In the genomic region with DNA sequence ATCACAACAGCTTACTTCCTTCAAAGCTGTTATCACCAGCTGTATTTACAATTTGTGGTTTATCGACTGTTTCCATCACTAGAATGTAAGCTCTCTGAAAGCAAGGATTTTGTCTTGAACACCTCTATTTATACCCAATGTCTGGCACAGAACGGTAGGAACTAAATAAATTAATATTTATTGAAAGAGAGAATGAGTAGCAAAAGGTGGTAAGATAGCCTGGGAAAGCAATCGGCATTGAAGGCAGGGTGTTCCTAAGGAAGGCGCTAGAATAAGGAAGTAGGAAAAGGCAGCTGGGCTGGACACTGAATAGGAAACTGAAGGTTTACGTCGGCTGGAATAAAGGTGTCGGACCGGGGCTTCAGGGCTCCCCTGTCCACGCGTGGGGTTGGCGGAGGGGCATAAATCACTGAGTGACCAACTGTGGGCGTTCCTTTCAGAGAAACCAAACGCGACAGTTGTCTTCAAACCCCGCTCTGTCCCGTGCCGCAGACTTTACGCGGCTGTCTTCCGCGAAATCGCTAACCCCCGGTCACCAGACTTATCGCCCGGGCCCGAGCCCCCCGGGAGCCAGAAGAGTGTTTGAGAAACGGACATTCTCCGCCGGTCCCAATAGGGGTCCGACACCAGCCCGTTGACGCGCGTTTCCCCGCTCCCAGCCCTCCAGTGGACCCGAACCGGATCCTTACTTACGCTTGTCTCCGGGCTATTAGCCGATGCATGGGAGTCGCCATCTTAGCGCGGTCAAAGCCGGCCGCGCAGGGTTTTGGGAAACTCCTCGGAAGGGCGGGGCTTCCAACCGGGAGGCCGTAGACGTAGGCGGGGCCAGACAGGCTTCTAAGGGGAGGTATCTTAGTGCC, we compare ENCODE assay signal across 1 cellular context.
TF ChIP-seq lines count a peak whose summit lies in the region.

TSS of gene ZCCHC10 (minus strand) at position 746 of the 860 bp plus-strand sequence. CDS start at position 734, 12 bp downstream.

TF ChIP-seq in WTC11, 78 proteins besides CTCF, POLR2A, EP300 and RAD21 (continued from another document):
- TF ChIP-seq, protein P1, sequence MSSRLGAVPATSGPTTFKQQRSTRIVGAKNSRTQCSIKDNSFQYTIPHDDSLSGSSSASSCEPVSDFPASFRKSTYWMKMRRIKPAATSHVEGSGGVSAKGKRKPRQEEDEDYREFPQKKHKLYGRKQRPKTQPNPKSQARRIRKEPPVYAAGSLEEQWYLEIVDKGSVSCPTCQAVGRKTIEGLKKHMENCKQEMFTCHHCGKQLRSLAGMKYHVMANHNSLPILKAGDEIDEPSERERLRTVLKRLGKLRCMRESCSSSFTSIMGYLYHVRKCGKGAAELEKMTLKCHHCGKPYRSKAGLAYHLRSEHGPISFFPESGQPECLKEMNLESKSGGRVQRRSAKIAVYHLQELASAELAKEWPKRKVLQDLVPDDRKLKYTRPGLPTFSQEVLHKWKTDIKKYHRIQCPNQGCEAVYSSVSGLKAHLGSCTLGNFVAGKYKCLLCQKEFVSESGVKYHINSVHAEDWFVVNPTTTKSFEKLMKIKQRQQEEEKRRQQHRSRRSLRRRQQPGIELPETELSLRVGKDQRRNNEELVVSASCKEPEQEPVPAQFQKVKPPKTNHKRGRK (CRISPR knock-in tag; IDR thresholded peaks at IDR 0.05; ENCODE audit: borderline replicate concordance) = no peak
- no peak for TF ChIP-seq TEAD4 (CRISPR knock-in tag; IDR thresholded peaks at IDR 0.05)
- TF ChIP-seq GABPB1 (CRISPR knock-in tag; IDR thresholded peaks at IDR 0.05) = 0 out of 2 replicates have a peak, but pooled peaks have one; percentile 31
- 0 out of 2 replicates have a peak, but pooled peaks have one; percentile 38 for TF ChIP-seq ESRRA (CRISPR knock-in tag; IDR thresholded peaks at IDR 0.05; ENCODE audit: borderline replicate concordance)
- no peak for TF ChIP-seq SOX15 (CRISPR knock-in tag; IDR thresholded peaks at IDR 0.05)
- TF ChIP-seq, protein P2, sequence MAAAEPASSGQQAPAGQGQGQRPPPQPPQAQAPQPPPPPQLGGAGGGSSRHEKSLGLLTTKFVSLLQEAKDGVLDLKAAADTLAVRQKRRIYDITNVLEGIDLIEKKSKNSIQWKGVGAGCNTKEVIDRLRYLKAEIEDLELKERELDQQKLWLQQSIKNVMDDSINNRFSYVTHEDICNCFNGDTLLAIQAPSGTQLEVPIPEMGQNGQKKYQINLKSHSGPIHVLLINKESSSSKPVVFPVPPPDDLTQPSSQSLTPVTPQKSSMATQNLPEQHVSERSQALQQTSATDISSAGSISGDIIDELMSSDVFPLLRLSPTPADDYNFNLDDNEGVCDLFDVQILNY (CRISPR knock-in tag; IDR thresholded peaks at IDR 0.05) = peak; percentile 58
- TF ChIP-seq SMAD3 (CRISPR knock-in tag; IDR thresholded peaks at IDR 0.05; ENCODE audit: borderline replicate concordance) = no peak
- TF ChIP-seq KAT7 (CRISPR knock-in tag; IDR thresholded peaks at IDR 0.05; ENCODE audit: borderline replicate concordance) = no peak
- TF ChIP-seq CREM (CRISPR knock-in tag; IDR thresholded peaks at IDR 0.05) = 0 out of 2 replicates have a peak, but pooled peaks have one; percentile 42
- no peak for TF ChIP-seq PRRX2 (CRISPR knock-in tag; IDR thresholded peaks at IDR 0.05)
- peak; percentile 27; the same call in 1 of the 2 replicates for TF ChIP-seq ZNF532 (CRISPR knock-in tag; IDR thresholded peaks at IDR 0.05; ENCODE audit: borderline replicate concordance)
